ENCODE assay signal across 22 cellular contexts in genomic region chr9:108956627-108957026, GRCh38. TPM values are rescaled to one million over a fixed set of nuclear protein-coding genes. Genes with fewer than 3 reads are reported as not detected.
DNase-seq lines count a peak whose midpoint lies in the region; ATAC-seq, FAIRE-seq and TF ChIP-seq lines count a peak whose summit lies in the region.
"Had no signal": no experiment of that assay in that cellular context is flagged by ENCODE, and none has a peak within 500 bp of the region (broad histone marks: within the 10 kb centered on the region; RNA-seq: fewer than 3 reads in every experiment).

No MANE protein-coding gene starts in this region.

- peaks cover 4 to 21% of the 10 kb centered on the region in 2 donors for H3K36me3 ChIP-seq in psoas muscle (ENCODE audit: insufficient read depth in 1 of 2, low read depth in 1 of 2)
- H3K36me3 ChIP-seq: MG63, Peyer's patch had no signal

- peak; percentile 84 for ATAC-seq in stimulated activated naive CD8-positive, alpha-beta T cell treated with anti-CD3 and anti-CD28 coated beads, Interleukin-15, amount 100 ng/mL, for 72 hours
- no peak for ATAC-seq in stimulated activated naive CD8-positive, alpha-beta T cell treated with anti-CD3 and anti-CD28 coated beads, Interleukin-15, Interleukin-2, amounts not matched to agents 100 U/mL and 50 U/mL, for 24 hours
- ATAC-seq in psoas muscle, result no peak
- ATAC-seq: HepG2 had no signal

- H3K4me3 Mint-ChIP-seq in stimulated activated naive CD8-positive, alpha-beta T cell treated with anti-CD3 and anti-CD28 coated beads, Interleukin-15, amount 100 ng/mL, for 72 hours, result no peak overlapping the region
- H3K4me3 Mint-ChIP-seq: T-helper 1 cell treated with Interleukin-12 subunit alpha and Interleukin-12 subunit beta and Interleukin-4 antibody, amounts not matched to agents 30 μg/mL and 1 μg/mL, for 36 hours had no signal

- peak; percentile 36 for DNase-seq in NCI-H2029 treated with DMSO at 0.1 percent for 48 hours (lab: John Stamatoyannopoulos, UW)
- DNase-seq in NCI-H2029 (lab: John Stamatoyannopoulos, UW), result no peak
- DNase-seq in stimulated activated naive CD8-positive, alpha-beta T cell treated with anti-CD3 and anti-CD28 coated beads, Interleukin-15, amount 100 ng/mL, for 72 hours, result no peak
- no peak for DNase-seq in stimulated activated naive CD8-positive, alpha-beta T cell treated with anti-CD3 and anti-CD28 coated beads, Interleukin-15, Interleukin-2, amounts not matched to agents 100 U/mL and 50 U/mL, for 24 hours
- DNase-seq in RCC 7860 (ENCODE audit: low spot score), result no peak
- no peak for DNase-seq in psoas muscle
- DNase-seq in NCI-H82 treated with DMSO at 0.1 percent for 48 hours (lab: John Stamatoyannopoulos, UW; ENCODE audit: unreplicated experiment), result no peak
- DNase-seq in HuH-7.5 (ENCODE audit: low spot score), result no peak
- DNase-seq: C1 segment of cervical spinal cord, DMS79, GOT3, MG63, NCI-H1092, NCI-H1694, NCI-H2171, NCI-H510A, NCI-H82, Peyer's patch, SHP77 treated with DMSO at 0.1 percent for 48 hours had no signal

- no peak overlapping the region for H3K27ac Mint-ChIP-seq in stimulated activated naive CD8-positive, alpha-beta T cell treated with anti-CD3 and anti-CD28 coated beads, Interleukin-15, amount 100 ng/mL, for 72 hours
- H3K27ac Mint-ChIP-seq: T-helper 1 cell treated with Interleukin-12 subunit alpha and Interleukin-12 subunit beta and Interleukin-4 antibody, amounts not matched to agents 30 μg/mL and 1 μg/mL, for 36 hours had no signal

- H3K4me1 ChIP-seq in psoas muscle, result peaks cover 8% of the 10 kb centered on the region
- H3K4me1 ChIP-seq: Peyer's patch had no signal

- H3K4me3 ChIP-seq in psoas muscle, result no peak overlapping the region
- H3K4me3 ChIP-seq: MG63, Peyer's patch had no signal

- no peaks in the 10 kb centered on the region for H3K27me3 Mint-ChIP-seq in stimulated activated naive CD8-positive, alpha-beta T cell treated with anti-CD3 and anti-CD28 coated beads, Interleukin-15, amount 100 ng/mL, for 72 hours

- FAIRE-seq in RCC 7860 (lab: Jason Lieb, UNC), result peak; percentile 37
- FAIRE-seq: A204.1, HepG2 had no signal

- TF ChIP-seq CTCF in psoas muscle (IDR thresholded peaks at IDR 0.05), result no peak

- intact Hi-C loops in psoas muscle (cut with DNase I), result no loop called here

- H3K27ac ChIP-seq in psoas muscle, result no peak overlapping the region
- H3K27ac ChIP-seq: Peyer's patch had no signal

- H3K9me3 ChIP-seq in psoas muscle, result no peaks in the 10 kb centered on the region
- H3K9me3 ChIP-seq: MG63, Peyer's patch had no signal

- H3K4me1 Mint-ChIP-seq in stimulated activated naive CD8-positive, alpha-beta T cell treated with anti-CD3 and anti-CD28 coated beads, Interleukin-15, amount 100 ng/mL, for 72 hours, result no peaks in the 10 kb centered on the region

- no peaks in the 10 kb centered on the region for H3K9me3 Mint-ChIP-seq in stimulated activated naive CD8-positive, alpha-beta T cell treated with anti-CD3 and anti-CD28 coated beads, Interleukin-15, amount 100 ng/mL, for 72 hours
- H3K9me3 Mint-ChIP-seq: T-helper 1 cell treated with Interleukin-12 subunit alpha and Interleukin-12 subunit beta and Interleukin-4 antibody, amounts not matched to agents 30 μg/mL and 1 μg/mL, for 36 hours had no signal

- no peaks in the 10 kb centered on the region for H3K27me3 ChIP-seq in psoas muscle (ENCODE audit: insufficient read depth in 3 of 3, low read length in 2 of 3)
- H3K27me3 ChIP-seq: MG63, Peyer's patch had no signal

RNA-seq across cellular contexts. Expression of gene ABITRAM, which starts 22.4 kb away (rescaled TPM):
- total RNA-seq in psoas muscle, result 10 to 100 TPM in 1 of 4 donors, 1 to 10 TPM in 3; 7.6 to 15.2 (median 8.3) TPM
- 10 to 100 TPM; 14.1 to 37.9 (median 24.3) TPM for polyA plus RNA-seq in psoas muscle

RNA-seq across cellular contexts. Expression of gene ELP1, which starts 22.7 kb away (rescaled TPM):
- total RNA-seq in psoas muscle, result 10 to 100 TPM in 3 of 4 donors, 1 to 10 TPM in 1; 9.8 to 21.0 (median 17.9) TPM
- polyA plus RNA-seq in psoas muscle, result 10 to 100 TPM in 2 of 3 donors, 1 to 10 TPM in 1; 9.6 to 17.5 (median 14.3) TPM

RNA-seq across cellular contexts. Expression of gene CTNNAL1, which starts 56.7 kb away (rescaled TPM):
- 10 to 100 TPM; 27.2 to 48.2 (median 32.5) TPM for total RNA-seq in psoas muscle
- polyA plus RNA-seq in psoas muscle, result 10 to 100 TPM; 14.1 to 49.4 (median 44.2) TPM
